26 cellular contexts compared by ENCODE assay signal in the genomic region with DNA sequence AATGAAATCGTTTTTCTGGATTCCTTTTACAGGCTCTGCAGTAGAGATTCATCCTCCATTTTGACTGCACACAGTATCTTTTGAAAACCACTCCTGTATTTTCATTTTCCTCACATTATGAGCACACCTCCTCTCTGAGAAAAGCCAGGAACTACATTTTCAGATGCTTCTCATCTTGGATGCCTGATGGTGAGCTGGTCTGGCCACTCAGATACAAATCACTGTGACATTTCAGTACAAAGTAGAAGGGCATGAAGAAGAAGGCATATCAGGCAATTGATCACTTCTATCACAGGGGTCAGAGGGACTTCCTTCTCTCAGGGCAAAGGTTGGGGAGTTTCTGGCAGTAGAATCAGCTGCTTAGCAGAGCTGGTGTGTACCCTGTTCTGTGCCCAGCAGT.
"Had no signal": no experiment of that assay in that cellular context is flagged by ENCODE, and none has a peak within 500 bp of the region (broad histone marks: within the 10 kb centered on the region; RNA-seq: fewer than 3 reads in every experiment).

No MANE protein-coding gene starts in this region.

- H3K4me1 ChIP-seq: esophagus muscularis mucosa, foreskin keratinocyte, gastroesophageal sphincter, heart left ventricle, prostate gland, right atrium auricular region, thyroid gland, vagina had no signal

- H3K36me3 Mint-ChIP-seq: memory B cell, natural killer cell had no signal

- H3K27ac ChIP-seq: esophagus muscularis mucosa, foreskin keratinocyte, gastroesophageal sphincter, heart left ventricle, hepatocyte, prostate gland, right atrium auricular region, thyroid gland, vagina had no signal

- H3K4me2 ChIP-seq: hepatocyte, smooth muscle cell had no signal

- DNase-seq: dermis blood vessel endothelial cell; effector memory CD4-positive, alpha-beta T cell; foreskin keratinocyte; heart left ventricle; kidney; natural killer cell; nucleus accumbens; stimulated activated CD4-positive, alpha-beta T cell treated with anti-CD3 and anti-CD28 coated beads, Interleukin-12 subunit alpha, Interleukin-12 subunit beta, amount 100 ng/mL, for 4 hours; stimulated activated CD4-positive, alpha-beta T cell treated with anti-CD3 and anti-CD28 coated beads, Interleukin-1b, Interleukin-23, amount 100 ng/mL, for 48 hours; stimulated activated CD4-positive, alpha-beta T cell treated with anti-CD3 and anti-CD28 coated beads, Interleukin-4, amount 100 ng/mL, for 1 hour; stimulated activated CD8-positive, alpha-beta memory T cell treated with anti-CD3 and anti-CD28 coated beads, Interleukin-4, amount 100 ng/mL, for 48 hours; stimulated activated naive CD4-positive, alpha-beta T cell; stimulated activated naive CD8-positive, alpha-beta T cell treated with anti-CD3 and anti-CD28 coated beads, Interleukin-15, amount 100 ng/mL, for 72 hours; thyroid gland; trophoblast cell had no signal

- H3K4me1 Mint-ChIP-seq: memory B cell; natural killer cell; stimulated activated naive CD8-positive, alpha-beta T cell treated with anti-CD3 and anti-CD28 coated beads, Interleukin-15, amount 100 ng/mL, for 72 hours had no signal

- H2AFZ ChIP-seq: hepatocyte had no signal

- H3K4me3 Mint-ChIP-seq: memory B cell; natural killer cell; stimulated activated naive CD8-positive, alpha-beta T cell treated with anti-CD3 and anti-CD28 coated beads, Interleukin-15, amount 100 ng/mL, for 72 hours had no signal

- H3K27me3 ChIP-seq: esophagus muscularis mucosa, foreskin keratinocyte, gastroesophageal sphincter, heart left ventricle, hepatocyte, right atrium auricular region, thyroid gland, vagina had no signal

- H3K9me3 ChIP-seq: esophagus muscularis mucosa, gastroesophageal sphincter, prostate gland, right atrium auricular region, thyroid gland, vagina had no signal

- ATAC-seq: foreskin keratinocyte; gastroesophageal sphincter; heart left ventricle; left lobe of liver; natural killer cell; sciatic nerve; stimulated activated naive CD8-positive, alpha-beta T cell treated with anti-CD3 and anti-CD28 coated beads, Interleukin-15, amount 100 ng/mL, for 72 hours had no signal

- H3K36me3 ChIP-seq: esophagus muscularis mucosa, gastroesophageal sphincter, heart left ventricle, prostate gland, right atrium auricular region, thyroid gland, vagina had no signal

- H3K27ac Mint-ChIP-seq: memory B cell; natural killer cell; stimulated activated naive CD8-positive, alpha-beta T cell treated with anti-CD3 and anti-CD28 coated beads, Interleukin-15, amount 100 ng/mL, for 72 hours had no signal

- H3K4me3 ChIP-seq: esophagus muscularis mucosa, gastroesophageal sphincter, heart left ventricle, hepatocyte, lung, prostate gland, right atrium auricular region, smooth muscle cell, thyroid gland, vagina had no signal

- H3K27me3 Mint-ChIP-seq: memory B cell; stimulated activated naive CD8-positive, alpha-beta T cell treated with anti-CD3 and anti-CD28 coated beads, Interleukin-15, amount 100 ng/mL, for 72 hours had no signal

- H3K79me2 ChIP-seq: hepatocyte had no signal
